15 cellular contexts compared by ENCODE assay signal in genomic region chr18:44766461-44766860, GRCh38.
"Had no signal": no experiment of that assay in that cellular context is flagged by ENCODE, and none has a peak within 500 bp of the region (broad histone marks: within the 10 kb centered on the region; RNA-seq: fewer than 3 reads in every experiment).

No MANE protein-coding gene starts in this region.

- H3K4me3 ChIP-seq: heart right ventricle, lower lobe of right lung, pancreas had no signal

- H3K27ac Mint-ChIP-seq: activated naive CD8-positive, alpha-beta T cell treated with anti-CD3 and anti-CD28 coated beads, Interleukin-2, amount 50 U/mL, for 24 hours; activated T-helper 17 cell treated with anti-CD3 and anti-CD28 coated beads, Interleukin-2, amount 50 U/mL, for 72 hours; mesothelial cell of epicardium had no signal

- H3K36me3 ChIP-seq: heart right ventricle, lower lobe of right lung, pancreas had no signal

- H3K4me1 Mint-ChIP-seq: activated T-helper 17 cell treated with anti-CD3 and anti-CD28 coated beads, Interleukin-2, amount 50 U/mL, for 72 hours had no signal

- DNase-seq: activated CD4-positive, alpha-beta T cell treated with anti-CD3 and anti-CD28 coated beads, Interleukin-2, amount 50 U/mL, for 4 hours; activated CD4-positive, CD25-positive, alpha-beta regulatory T cell treated with anti-CD3 and anti-CD28 coated beads, Interleukin-2, amount 50 U/mL, for 72 hours; activated naive CD4-positive, alpha-beta T cell treated with Interleukin-2 at 50 U/mL for 16 hours; activated naive CD8-positive, alpha-beta T cell treated with anti-CD3 and anti-CD28 coated beads, Interleukin-2, amount 50 U/mL, for 24 hours; aorta; effector CD8-positive, alpha-beta T cell; heart right ventricle; left cardiac atrium; lower lobe of right lung; pancreas; stimulated activated CD4-positive, alpha-beta T cell treated with anti-CD3 and anti-CD28 coated beads, Interleukin-2, amount 100 ng/mL, for 48 hours; stimulated activated naive CD4-positive, alpha-beta T cell treated with Interleukin-2 at 50 U/mL for 16 hours; trophoblast cell had no signal

- ATAC-seq: activated naive CD8-positive, alpha-beta T cell treated with anti-CD3 and anti-CD28 coated beads, Interleukin-2, amount 50 U/mL, for 24 hours; activated T-helper 17 cell treated with anti-CD3 and anti-CD28 coated beads, Interleukin-2, amount 50 U/mL, for 72 hours; left cardiac atrium; lower lobe of right lung had no signal

- H3K9me3 Mint-ChIP-seq: activated naive CD8-positive, alpha-beta T cell treated with anti-CD3 and anti-CD28 coated beads, Interleukin-2, amount 50 U/mL, for 24 hours; activated T-helper 17 cell treated with anti-CD3 and anti-CD28 coated beads, Interleukin-2, amount 50 U/mL, for 72 hours had no signal

- H3K4me3 Mint-ChIP-seq: activated naive CD8-positive, alpha-beta T cell treated with anti-CD3 and anti-CD28 coated beads, Interleukin-2, amount 50 U/mL, for 24 hours; activated T-helper 17 cell treated with anti-CD3 and anti-CD28 coated beads, Interleukin-2, amount 50 U/mL, for 72 hours; mesothelial cell of epicardium had no signal

- H3K27ac ChIP-seq: heart right ventricle, lower lobe of right lung had no signal

- H3K27me3 ChIP-seq: heart right ventricle, pancreas had no signal
